22 cellular contexts compared by ENCODE assay signal in genomic region chr13:93265800-93266199, GRCh38. TPM values are rescaled to one million over a fixed set of nuclear protein-coding genes. Genes with fewer than 3 reads are reported as not detected.
DNase-seq lines count a peak whose midpoint lies in the region; ATAC-seq, FAIRE-seq and TF ChIP-seq lines count a peak whose summit lies in the region.
"Had no signal": no experiment of that assay in that cellular context is flagged by ENCODE, and none has a peak within 500 bp of the region (broad histone marks: within the 10 kb centered on the region; RNA-seq: fewer than 3 reads in every experiment).

No MANE protein-coding gene starts in this region.

- H3K27ac ChIP-seq in left lung (no peak overlapping the region), RWPE1 (no peak overlapping the region)
- H3K27ac ChIP-seq: BLaER1, C4-2B had no signal

- intact Hi-C loops in left lung (cut with DNase I): no loop called here

- no peaks in the 10 kb centered on the region for H3K27me3 ChIP-seq in left lung
- H3K27me3 ChIP-seq: BLaER1 had no signal

- ATAC-seq in left lung (peak; percentile 73), GM19467 (IDR thresholded peaks at IDR 0.05; ENCODE audit: unreplicated experiment) (no peak)
- ATAC-seq: CD8-positive, alpha-beta T cell had no signal

- H3K36me3 ChIP-seq in left lung: no peaks in the 10 kb centered on the region
- H3K36me3 ChIP-seq: BLaER1 had no signal

- H3K4me3 ChIP-seq in left lung: no peak overlapping the region
- H3K4me3 ChIP-seq: BLaER1 had no signal

- FAIRE-seq in A204.1 (lab: Jason Lieb, UNC): peak; percentile 23
- FAIRE-seq: GM12891, GM18507 had no signal

- H3K9me3 ChIP-seq in left lung: no peaks in the 10 kb centered on the region
- H3K9me3 ChIP-seq: BLaER1, Caco-2 had no signal

- peak; percentile 55 for DNase-seq in DMS53 (lab: John Stamatoyannopoulos, UW)
- peak; percentile 78 for DNase-seq in NCI-H2029 (lab: John Stamatoyannopoulos, UW)
- no peak for DNase-seq in left lung
- DNase-seq in RWPE1 (ENCODE audit: low spot score): no peak
- no peak for DNase-seq in NCI-H2171 (lab: John Stamatoyannopoulos, UW)
- DNase-seq in activated gamma-delta T cell treated with Interleukin-2 at 50 U/mL for 16 hours: no peak
- DNase-seq: Caco-2; CD4-positive, CD25-positive, alpha-beta regulatory T cell; CD8-positive, alpha-beta T cell; DMS153; DMS79 treated with DMSO at 0.1 percent for 48 hours; GF-D8; GOT3; H7; HCEC 1CT had no signal

- TF ChIP-seq CTCF in left lung (IDR thresholded peaks at IDR 0.05) (no peak), RWPE1 (conservative IDR thresholded peaks at IDR 0.05; ENCODE audit: low read depth) (no peak)

- CTCF ChIA-PET in RWPE1 (lab: Yijun Ruan, JAX): no interaction called here

- POLR2A ChIA-PET in RWPE1 (lab: Yijun Ruan, JAX; ENCODE audit: low non-redundant PET): no interaction called here

- no peaks in the 10 kb centered on the region for H3K4me1 ChIP-seq in left lung
- H3K4me1 ChIP-seq: BLaER1 had no signal

RNA-seq across cellular contexts. Expression of gene GPC6, which starts 39.2 kb away (rescaled TPM):
- total RNA-seq in left lung: 1 to 10 TPM; 9.6 to 9.7 TPM
- total RNA-seq: B cell; CD4-positive, CD25-positive, alpha-beta regulatory T cell; CD8-positive, alpha-beta T cell had no signal

Comparison
In these comparisons a context has a peak if more than half of its experiments do, and no peak if none do; other contexts are left out.
1. DNase-seq: peak in DMS53 (single experiment) and NCI-H2029 (single experiment); none in left lung (0 of 2), RWPE1 (single experiment), NCI-H2171 (single experiment) and activated gamma-delta T cell treated with Interleukin-2 at 50 U/mL for 16 hours (single experiment).